Comparison of ENCODE assay signal across 15 cellular contexts in the genomic region with DNA sequence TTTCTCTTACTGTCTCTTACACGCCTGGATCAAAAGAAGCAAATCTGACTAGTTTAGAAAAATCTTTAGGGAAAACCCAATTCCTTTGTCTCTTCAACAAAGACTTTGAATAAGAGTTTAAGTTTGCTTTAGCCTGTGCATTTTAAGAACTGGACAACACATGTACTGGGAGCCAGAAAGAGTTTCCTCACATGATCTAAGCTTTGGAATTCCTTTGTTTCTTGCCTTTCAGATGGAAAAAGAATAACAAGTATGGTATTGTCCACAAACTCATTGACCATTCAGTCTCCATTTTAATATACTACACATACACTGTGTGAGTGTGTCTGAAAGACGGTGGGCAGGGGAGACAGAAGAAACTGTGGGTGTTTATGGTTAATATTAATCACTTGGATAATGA.
DNase-seq lines count a peak whose midpoint lies in the region; ATAC-seq and TF ChIP-seq lines count a peak whose summit lies in the region.
"Had no signal": no experiment of that assay in that cellular context is flagged by ENCODE, and none has a peak within 500 bp of the region (broad histone marks: within the 10 kb centered on the region; RNA-seq: fewer than 3 reads in every experiment).

No MANE protein-coding gene starts in this region.

- intact Hi-C loops in PC-9 (cut with micrococcal nuclease; ENCODE audit: unreplicated experiment) = no loop called here

- BruUV-seq in PC-9 (replicated peaks; lab: Mats Ljungman, UMichigan) = no TSS peak

- H3K27me3 ChIP-seq in CD4-positive, CD25-positive, alpha-beta regulatory T cell (ENCODE audit: control insufficient read depth, insufficient read depth, low read length) = no peaks in the 10 kb centered on the region
- H3K27me3 ChIP-seq in PC-9 (ENCODE audit: insufficient read depth, low read depth) = no peaks in the 10 kb centered on the region
- H3K27me3 ChIP-seq: SJCRH30 had no signal

- no peak overlapping the region for H3K4me3 ChIP-seq in CD4-positive, CD25-positive, alpha-beta regulatory T cell (ENCODE audit: low read depth, low read length)
- no peak overlapping the region for H3K4me3 ChIP-seq in PC-9
- H3K4me3 ChIP-seq: lower lobe of right lung, SJCRH30 had no signal

- TF ChIP-seq CTCF in PC-9 (conservative IDR thresholded peaks at IDR 0.05) = no peak
- no peak for TF ChIP-seq CTCF in nephron (IDR thresholded peaks at IDR 0.05; ENCODE audit: unreplicated experiment in 3 of 3)

- peaks cover 31% of the 10 kb centered on the region for H3K4me1 ChIP-seq in CD4-positive, CD25-positive, alpha-beta regulatory T cell (ENCODE audit: control insufficient read depth, insufficient read depth, low read length, poor library complexity, severe bottlenecking)
- peaks cover 26% of the 10 kb centered on the region for H3K4me1 ChIP-seq in PC-9 (replicated peaks; ENCODE audit: insufficient read depth)
- H3K4me1 ChIP-seq: SJCRH30 had no signal

- peaks cover 55% of the 10 kb centered on the region for H3K79me2 ChIP-seq in PC-9 (ENCODE audit: low read depth)

- peaks cover 32 to 79% (median 61%) of the 10 kb centered on the region in 4 donors for H3K4me1 Mint-ChIP-seq in CD4-positive, CD25-positive, alpha-beta regulatory T cell
- H3K4me1 Mint-ChIP-seq in effector memory CD8-positive, alpha-beta T cell (ENCODE audit: low read depth in 2 of 2) = peaks cover 24 to 37% of the 10 kb centered on the region in 2 donors
- H3K4me1 Mint-ChIP-seq in nephron = peaks cover 31% of the 10 kb centered on the region

- H4K20me1 ChIP-seq in PC-9 (ENCODE audit: insufficient read depth) = no peaks in the 10 kb centered on the region

- H3K27me3 Mint-ChIP-seq in CD4-positive, CD25-positive, alpha-beta regulatory T cell = no peaks in the 10 kb centered on the region
- no peaks in the 10 kb centered on the region for H3K27me3 Mint-ChIP-seq in effector memory CD8-positive, alpha-beta T cell
- H3K27me3 Mint-ChIP-seq in nephron (ENCODE audit: low read depth) = no peaks in the 10 kb centered on the region

- H3K27ac ChIP-seq in CD4-positive, CD25-positive, alpha-beta regulatory T cell (ENCODE audit: insufficient read depth, low read length, poor library complexity, severe bottlenecking) = no peak overlapping the region
- 0 out of 2 replicates have a peak overlapping the region, but pooled peaks have one; percentile 21 for H3K27ac ChIP-seq in PC-9
- H3K27ac ChIP-seq: lower lobe of right lung, SJCRH30, VCaP had no signal

- CTCF ChIA-PET in PC-9 (lab: Charles Lee) = no interaction called here

- peak overlapping the region in 2 of 4 donors; percentile 15 to 51 for H3K4me3 Mint-ChIP-seq in CD4-positive, CD25-positive, alpha-beta regulatory T cell
- H3K4me3 Mint-ChIP-seq in effector memory CD8-positive, alpha-beta T cell = no peak overlapping the region
- no peak overlapping the region for H3K4me3 Mint-ChIP-seq in nephron

- peak overlapping the region; percentile 9 to 73 (median 55) for H3K27ac Mint-ChIP-seq in CD4-positive, CD25-positive, alpha-beta regulatory T cell
- peak overlapping the region; percentile 39 to 59 for H3K27ac Mint-ChIP-seq in effector memory CD8-positive, alpha-beta T cell
- peak overlapping the region; percentile 84 to 93 (median 87) for H3K27ac Mint-ChIP-seq in nephron

- peaks cover 4% of the 10 kb centered on the region for H3K36me3 Mint-ChIP-seq in CD4-positive, CD25-positive, alpha-beta regulatory T cell
- no peaks in the 10 kb centered on the region for H3K36me3 Mint-ChIP-seq in effector memory CD8-positive, alpha-beta T cell (ENCODE audit: insufficient read depth)
- no peaks in the 10 kb centered on the region for H3K36me3 Mint-ChIP-seq in nephron (ENCODE audit: low read depth)

- DNase-seq in CD4-positive, CD25-positive, alpha-beta regulatory T cell = no peak
- DNase-seq in PC-9 = peak in 1 of 2 experiments; percentile 26
- DNase-seq in effector memory CD8-positive, alpha-beta T cell = no peak
- DNase-seq in iPS-NIHi11 (ENCODE audit: low spot score) = no peak
- no peak for DNase-seq in midbrain (lab: John Stamatoyannopoulos, UW)
- no peak for DNase-seq in COLO668 (lab: John Stamatoyannopoulos, UW; ENCODE audit: unreplicated experiment)
- DNase-seq: hypothalamus; lower lobe of right lung; MM.1S; NK-92 treated with Interleukin-12 subunit alpha and Interleukin-12 subunit beta, amount 100 ng/mL, for 24 hours; SJCRH30; stimulated activated CD4-positive, alpha-beta T cell treated with anti-CD3 and anti-CD28 coated beads, Interleukin-2, amount 100 ng/mL, for 48 hours had no signal

- peaks cover 24% of the 10 kb centered on the region for H3F3A ChIP-seq in PC-9 (ENCODE audit: insufficient read depth, low read depth)

- H3K4me2 ChIP-seq in PC-9 = no peak overlapping the region

- no peak for ATAC-seq in CD4-positive, CD25-positive, alpha-beta regulatory T cell (ENCODE audit: low read depth in 2 of 2)
- no peak for ATAC-seq in effector memory CD8-positive, alpha-beta T cell (replicated peaks)
- ATAC-seq in GM19035 (IDR thresholded peaks at IDR 0.05; ENCODE audit: unreplicated experiment) = no peak
- ATAC-seq: lower lobe of right lung had no signal

- POLR2A ChIA-PET in PC-9 (lab: Charles Lee; ENCODE audit: unreplicated experiment) = interaction anchor here (0.6 kb wide), 1 partner anchor 48 kb away, joined by 3 read pairs; no protein-coding TSS in a partner anchor

- H2AFZ ChIP-seq in PC-9 = no peak overlapping the region

- no peaks in the 10 kb centered on the region for H3K9me3 ChIP-seq in CD4-positive, CD25-positive, alpha-beta regulatory T cell (ENCODE audit: control insufficient read depth in 2 of 2, low read length in 2 of 2)
- no peaks in the 10 kb centered on the region for H3K9me3 ChIP-seq in PC-9 (ENCODE audit: insufficient read depth, low read depth)
- H3K9me3 ChIP-seq: lower lobe of right lung, SJCRH30 had no signal

- H3K36me3 ChIP-seq in CD4-positive, CD25-positive, alpha-beta regulatory T cell (ENCODE audit: control insufficient read depth, insufficient read depth, low read length) = no peaks in the 10 kb centered on the region
- 0 out of 2 replicates have a peak, but pooled peaks cover 8% of the 10 kb centered on the region for H3K36me3 ChIP-seq in PC-9 (ENCODE audit: low read depth)
- H3K36me3 ChIP-seq: lower lobe of right lung, SJCRH30 had no signal

- H3K9me3 Mint-ChIP-seq in CD4-positive, CD25-positive, alpha-beta regulatory T cell = peaks cover 0 to 2% (median 0%) of the 10 kb centered on the region in 7 donors
- H3K9me3 Mint-ChIP-seq in effector memory CD8-positive, alpha-beta T cell = no peaks in the 10 kb centered on the region
- H3K9me3 Mint-ChIP-seq in nephron = no peaks in the 10 kb centered on the region

- H3K9me2 ChIP-seq in PC-9 (ENCODE audit: insufficient read depth) = peaks cover 4% of the 10 kb centered on the region; the same call in 1 of the 2 replicates
